ENCODE assay signal across 1 cellular context in genomic region chr4:14177987-14178386, GRCh38.
TF ChIP-seq lines count a peak whose summit lies in the region.

No MANE protein-coding gene starts in this region.

TF ChIP-seq in IMR-90, 13 proteins besides CTCF, POLR2A, EP300 and RAD21 (continued from another document):
- TF ChIP-seq, protein P1, sequence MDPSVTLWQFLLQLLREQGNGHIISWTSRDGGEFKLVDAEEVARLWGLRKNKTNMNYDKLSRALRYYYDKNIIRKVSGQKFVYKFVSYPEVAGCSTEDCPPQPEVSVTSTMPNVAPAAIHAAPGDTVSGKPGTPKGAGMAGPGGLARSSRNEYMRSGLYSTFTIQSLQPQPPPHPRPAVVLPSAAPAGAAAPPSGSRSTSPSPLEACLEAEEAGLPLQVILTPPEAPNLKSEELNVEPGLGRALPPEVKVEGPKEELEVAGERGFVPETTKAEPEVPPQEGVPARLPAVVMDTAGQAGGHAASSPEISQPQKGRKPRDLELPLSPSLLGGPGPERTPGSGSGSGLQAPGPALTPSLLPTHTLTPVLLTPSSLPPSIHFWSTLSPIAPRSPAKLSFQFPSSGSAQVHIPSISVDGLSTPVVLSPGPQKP (IDR thresholded peaks at IDR 0.05; ENCODE audit: borderline replicate concordance, low read depth, low read length) = no peak
- TF ChIP-seq SMC3 (IDR thresholded peaks at IDR 0.05; ENCODE audit: low read depth, low read length) (no peak), RCOR1 (IDR thresholded peaks at IDR 0.05; ENCODE audit: insufficient replicate concordance, low read length) (no peak), MAFK (IDR thresholded peaks at IDR 0.05; ENCODE audit: low read depth, low read length) (no peak), RFX5 (IDR thresholded peaks at IDR 0.05; ENCODE audit: low read depth, low read length) (no peak), CHD1 (IDR thresholded peaks at IDR 0.05; ENCODE audit: low read depth, low read length) (no peak), FOS (IDR thresholded peaks at IDR 0.05; ENCODE audit: low read depth, low read length) (no peak), BHLHE40 (IDR thresholded peaks at IDR 0.05; ENCODE audit: low read depth, low read length) (no peak)
